In genomic region chr7:5970347-5970911, GRCh38 we compare ENCODE assay signal across 10 cellular contexts. TPM values are rescaled to one million over a fixed set of nuclear protein-coding genes. Genes with fewer than 3 reads are reported as not detected.
DNase-seq lines count a peak whose midpoint lies in the region; ATAC-seq, FAIRE-seq and TF ChIP-seq lines count a peak whose summit lies in the region.
"Not testable (repeated sequence)": the region's sequence is repeated elsewhere in the genome, so short reads cannot be mapped to it uniquely, and the experiment has no call there.
"Had no signal": no experiment of that assay in that cellular context is flagged by ENCODE, and none has a peak within 500 bp of the region (broad histone marks: within the 10 kb centered on the region; RNA-seq: fewer than 3 reads in every experiment).

RSPH10B (minus strand) TSS chr7:5970689; CDS start chr7:5967116, 3,573 bp downstream.

- H3K4me2 ChIP-seq in A549: not testable (repeated sequence)

- WGBS in A549 (ENCODE audit: missing lambda C conversion rate): no CpG with 5 or more reads among the region's 43 CpGs
- WGBS in right cardiac atrium: 5% methylated on average over 21 of the region's 43 CpGs
- 20 to 29% methylated on average over 10 to 25 of the region's 43 CpGs for WGBS in pancreas, 2 donors

- not testable (repeated sequence) for H3K4me3 ChIP-seq in A549; right cardiac atrium (ENCODE audit: low read length); left lung; pancreas
- peak within 1 kb of the TSS; percentile 26 for H3K4me3 ChIP-seq in epithelial cell of proximal tubule (ENCODE audit: low read depth, low read length)

- not testable (repeated sequence) for H3K27me3 Mint-ChIP-seq in activated CD8-positive, alpha-beta T cell treated with anti-CD3 and anti-CD28 coated beads for 36 hours; stimulated activated naive CD8-positive, alpha-beta T cell treated with anti-CD3 and anti-CD28 coated beads, Interleukin-15, amount 100 ng/mL, for 72 hours

- not testable (repeated sequence) for H3K27ac ChIP-seq in A549; right cardiac atrium (ENCODE audit: low read length); left lung; pancreas

- not testable (repeated sequence) for H3K4me1 ChIP-seq in A549; right cardiac atrium (ENCODE audit: control insufficient read depth, insufficient read depth, low read length); left lung; pancreas

- TF ChIP-seq CTCF in A549 (IDR thresholded peaks at IDR 0.05); activated CD8-positive, alpha-beta T cell treated with anti-CD3 and anti-CD28 coated beads for 36 hours (IDR thresholded peaks at IDR 0.05); epithelial cell of proximal tubule (conservative IDR thresholded peaks at IDR 0.05; ENCODE audit: low read depth, low read length); left lung (IDR thresholded peaks at IDR 0.05); pancreas (IDR thresholded peaks at IDR 0.05): not testable (repeated sequence)

- TF ChIP-seq RAD21 in A549 (conservative IDR thresholded peaks at IDR 0.05 in 1 of 2, IDR thresholded peaks at IDR 0.05 in 1 of 2): not testable (repeated sequence)

- not testable (repeated sequence) for H3K36me3 Mint-ChIP-seq in activated CD8-positive, alpha-beta T cell treated with anti-CD3 and anti-CD28 coated beads for 36 hours (ENCODE audit: low read depth)

- not testable (repeated sequence) for FAIRE-seq in A549 (lab: Jason Lieb, UNC); pancreas (lab: Jason Lieb, UNC)
- FAIRE-seq in HTR-8/SVneo (lab: Jason Lieb, UNC): peak; percentile 51

- H3K27me3 ChIP-seq in right cardiac atrium (ENCODE audit: control insufficient read depth, insufficient read depth); left lung; pancreas: not testable (repeated sequence)

- POLR2A ChIA-PET in A549 (lab: Yijun Ruan, JAX); activated CD8-positive, alpha-beta T cell treated with anti-CD3 and anti-CD28 coated beads for 36 hours (lab: Charles Lee): not testable (repeated sequence)

- H3K9me3 ChIP-seq in A549; right cardiac atrium (ENCODE audit: control insufficient read depth, low read length); left lung; pancreas: not testable (repeated sequence)

- TF ChIP-seq EP300 in A549 (IDR thresholded peaks at IDR 0.05): not testable (repeated sequence)

- ATAC-seq in A549 (peak; percentile 24 to 41; a peak in 3 of 6 replicates), right cardiac atrium (peak; percentile 74 to 84), left lung (peak; percentile 46), pancreas (peak in 3 of 4 donors; percentile 35 to 43 (median 42))
- peak; percentile 39 for ATAC-seq in activated CD8-positive, alpha-beta T cell treated with anti-CD3 and anti-CD28 coated beads for 36 hours
- peak; percentile 15 for ATAC-seq in stimulated activated naive CD8-positive, alpha-beta T cell treated with anti-CD3 and anti-CD28 coated beads, Interleukin-15, amount 100 ng/mL, for 72 hours

- not testable (repeated sequence) for H3K4me3 Mint-ChIP-seq in activated CD8-positive, alpha-beta T cell treated with anti-CD3 and anti-CD28 coated beads for 36 hours; stimulated activated naive CD8-positive, alpha-beta T cell treated with anti-CD3 and anti-CD28 coated beads, Interleukin-15, amount 100 ng/mL, for 72 hours

- H3K9me3 Mint-ChIP-seq in activated CD8-positive, alpha-beta T cell treated with anti-CD3 and anti-CD28 coated beads for 36 hours; stimulated activated naive CD8-positive, alpha-beta T cell treated with anti-CD3 and anti-CD28 coated beads, Interleukin-15, amount 100 ng/mL, for 72 hours: not testable (repeated sequence)

- CTCF ChIA-PET in A549 (lab: Yijun Ruan, JAX); activated CD8-positive, alpha-beta T cell treated with anti-CD3 and anti-CD28 coated beads for 36 hours (lab: Charles Lee): not testable (repeated sequence)

- not testable (repeated sequence) for DNase-seq in A549 (ENCODE audit: low read depth in 1 of 2, low spot score in 1 of 2); HTR-8/SVneo (ENCODE audit: insufficient read length, low spot score); activated CD8-positive, alpha-beta T cell treated with anti-CD3 and anti-CD28 coated beads for 36 hours; epithelial cell of proximal tubule (ENCODE audit: low read depth); right cardiac atrium; pancreas; stimulated activated naive CD8-positive, alpha-beta T cell treated with anti-CD3 and anti-CD28 coated beads, Interleukin-15, amount 100 ng/mL, for 72 hours
- peak in 1 of 2 donors; percentile 68 for DNase-seq in left lung

- intact Hi-C loops in activated CD8-positive, alpha-beta T cell treated with anti-CD3 and anti-CD28 coated beads for 36 hours (cut with micrococcal nuclease); right cardiac atrium (cut with DNase I); left lung (cut with DNase I); pancreas (cut with DNase I): not testable (repeated sequence)

- not testable (repeated sequence) for TF ChIP-seq POLR2A in A549 (IDR thresholded peaks at IDR 0.05; ENCODE audit: low read length)

- H3K4me1 Mint-ChIP-seq in activated CD8-positive, alpha-beta T cell treated with anti-CD3 and anti-CD28 coated beads for 36 hours (ENCODE audit: low read depth); stimulated activated naive CD8-positive, alpha-beta T cell treated with anti-CD3 and anti-CD28 coated beads, Interleukin-15, amount 100 ng/mL, for 72 hours: not testable (repeated sequence)

- H3K27ac Mint-ChIP-seq in activated CD8-positive, alpha-beta T cell treated with anti-CD3 and anti-CD28 coated beads for 36 hours; stimulated activated naive CD8-positive, alpha-beta T cell treated with anti-CD3 and anti-CD28 coated beads, Interleukin-15, amount 100 ng/mL, for 72 hours: not testable (repeated sequence)

- not testable (repeated sequence) for H3K36me3 ChIP-seq in left lung, pancreas

RNA-seq across cellular contexts. Expression of gene RSPH10B, which starts in this region (rescaled TPM):
- polyA plus RNA-seq in A549 (2011; rRNA removed) (0.25 TPM in 2 replicates), A549 (2017; fragmentation: RNase III; extraction: RNeasy Plus Mini Kit Qiagen cat#74134 plus additional on column Dnase treatment) (0.10 to 0.29 TPM (median 0.24 TPM) in 3 replicates), right cardiac atrium (0.11 TPM), pancreas (under 1 TPM; 0.08 to 0.33 TPM)
- polyA plus RNA-seq in A549 (2012; cell fraction: cytosol; rRNA removed): 0.05 and 0.10 TPM in 2 replicates
- 0.16 and 0.36 TPM in 2 replicates for polyA plus RNA-seq in A549 (2012; cell fraction: nucleus; rRNA removed)
- 1.3 TPM in 1 of 2 replicates, not detected in the other for polyA minus RNA-seq in A549 (2011; rRNA and poly(A)+ RNA removed)
- under 1 TPM in 1 of 2 experiments, not detected in 1; 0.59 TPM for total RNA-seq in activated CD8-positive, alpha-beta T cell treated with anti-CD3 and anti-CD28 coated beads for 36 hours
- total RNA-seq in epithelial cell of proximal tubule (0.07 and 0.23 TPM in 2 replicates), right cardiac atrium (not detected), left lung (1 to 10 TPM in 1 of 2 donors, under 1 TPM in 1; 0.09 to 1.5 TPM), pancreas (under 1 TPM in 1 of 6 donors, not detected in 5; 0.12 TPM)
- total RNA-seq: CD8-positive, alpha-beta memory T cell; H4 had no signal
- polyA plus RNA-seq: CD8-positive, alpha-beta memory T cell had no signal

Comparison
In these comparisons a context has a peak if more than half of its experiments do, and no peak if none do; other contexts are left out.
1. Peak in ATAC-seq in activated CD8-positive, alpha-beta T cell treated with anti-CD3 and anti-CD28 coated beads for 36 hours; RNA of the gene not detected or under 1 TPM.
2. Peak in ATAC-seq in right cardiac atrium; RNA of the gene not detected or under 1 TPM.
3. Peak in ATAC-seq in pancreas; RNA of the gene not detected or under 1 TPM.
4. ATAC-seq: peak in every context shown above with its lines; median percentile 79 in right cardiac atrium; 46 in left lung; 42 in pancreas; 39 in activated CD8-positive, alpha-beta T cell treated with anti-CD3 and anti-CD28 coated beads for 36 hours; 32 in A549; 15 in stimulated activated naive CD8-positive, alpha-beta T cell treated with anti-CD3 and anti-CD28 coated beads, Interleukin-15, amount 100 ng/mL, for 72 hours.